Comparison of ENCODE assay signal across 8 cellular contexts in genomic region chr3:63864008-63864871, GRCh38. TPM values are rescaled to one million over a fixed set of nuclear protein-coding genes. Genes with fewer than 3 reads are reported as not detected.
DNase-seq lines count a peak whose midpoint lies in the region; ATAC-seq, FAIRE-seq and TF ChIP-seq lines count a peak whose summit lies in the region.

No MANE protein-coding gene starts in this region.

- peak overlapping the region; percentile 94 for H3K4me3 Mint-ChIP-seq in CD8-positive, alpha-beta T cell
- H3K4me3 Mint-ChIP-seq in WTC11 (peak overlapping the region; percentile 90), chondrocyte (ENCODE audit: unreplicated experiment) (peak overlapping the region; percentile 86)

- ATAC-seq in CD8-positive, alpha-beta T cell: peak; percentile 67
- ATAC-seq in GM19455 (IDR thresholded peaks at IDR 0.05; ENCODE audit: unreplicated experiment) (peak; percentile 42), HG03565 (IDR thresholded peaks at IDR 0.05; ENCODE audit: unreplicated experiment) (peak; percentile 28), WTC11 (peak; percentile 25), HepG2 (peak; percentile 63)

- no peak for FAIRE-seq in HepG2 (lab: Jason Lieb, UNC)

- peaks cover 40% of the 10 kb centered on the region for H3K79me2 ChIP-seq in HepG2 (ENCODE audit: insufficient read depth, low read length)

- in situ Hi-C loops in HepG2 (cut with HindIII; ENCODE audit: extremely low pct_ligation_motif_present, low pct_unique_long_range_greater_than_20kb): loop anchor here (10.0 kb wide), 1 partner anchor 51 kb away; the partner anchor contains the start of gene SCAANT1

- H3K9me3 Mint-ChIP-seq in CD8-positive, alpha-beta T cell: no peaks in the 10 kb centered on the region
- H3K9me3 Mint-ChIP-seq in WTC11: no peaks in the 10 kb centered on the region
- no peaks in the 10 kb centered on the region for H3K9me3 Mint-ChIP-seq in chondrocyte (ENCODE audit: low read depth)

- DNase-seq in CD8-positive, alpha-beta T cell: peak; percentile 18 to 69 (median 42)
- DNase-seq in WTC11 (ENCODE audit: low spot score) (peak; percentile 29), chondrocyte (ENCODE audit: low spot score) (no peak), HepG2 (ENCODE audit: low spot score) (no peak), SHP77 treated with DMSO at 0.1 percent for 48 hours (lab: John Stamatoyannopoulos, UW) (no peak)
- DNase-seq in stimulated activated CD4-positive, alpha-beta T cell treated with anti-CD3 and anti-CD28 coated beads, Interleukin-4, amount 100 ng/mL, for 1 hour: peak; percentile 55

- peaks cover 28% of the 10 kb centered on the region for H3K36me3 Mint-ChIP-seq in CD8-positive, alpha-beta T cell
- H3K36me3 Mint-ChIP-seq in WTC11: peaks cover 4% of the 10 kb centered on the region; the same call in 1 of the 2 replicates
- H3K36me3 Mint-ChIP-seq in chondrocyte (ENCODE audit: low read depth): peaks cover 2% of the 10 kb centered on the region

- intact Hi-C loops in CD8-positive, alpha-beta T cell (cut with DNase I, micrococcal nuclease): loop anchor here (5.0 kb wide), 2 partner anchors 103 to 158 kb away; partner anchors contain the start of gene PSMD6 (in 1 of the 2)
- intact Hi-C loops in HepG2 (cut with micrococcal nuclease; ENCODE audit: unreplicated experiment): loop anchor here (2.0 kb wide), 1 partner anchor 47 kb away; no protein-coding TSS in a partner anchor

- H3K36me3 ChIP-seq in CD8-positive, alpha-beta T cell (ENCODE audit: insufficient read depth, low read length): no peaks in the 10 kb centered on the region
- no peaks in the 10 kb centered on the region; a peak in 1 of 5 replicates for H3K36me3 ChIP-seq in HepG2 (replicated peaks in 1 of 2; ENCODE audit: control insufficient read depth in 1 of 2, insufficient read depth in 2 of 2, low read length in 2 of 2)

- no peaks in the 10 kb centered on the region for H3K27me3 Mint-ChIP-seq in CD8-positive, alpha-beta T cell (ENCODE audit: low read depth)
- no peaks in the 10 kb centered on the region for H3K27me3 Mint-ChIP-seq in WTC11 (ENCODE audit: low read depth)
- H3K27me3 Mint-ChIP-seq in chondrocyte (ENCODE audit: low read depth): no peaks in the 10 kb centered on the region

- no peaks in the 10 kb centered on the region for H3K27me3 ChIP-seq in CD8-positive, alpha-beta T cell (ENCODE audit: insufficient read depth, low read length)
- H3K27me3 ChIP-seq in HepG2 (ENCODE audit: control insufficient read depth in 1 of 2, insufficient read depth in 2 of 2, low read length in 2 of 2): no peaks in the 10 kb centered on the region; a peak in 1 of 5 replicates

- H3K4me1 Mint-ChIP-seq in CD8-positive, alpha-beta T cell (ENCODE audit: low read depth): peaks cover 62% of the 10 kb centered on the region
- peaks cover 43% of the 10 kb centered on the region for H3K4me1 Mint-ChIP-seq in WTC11
- H3K4me1 Mint-ChIP-seq in chondrocyte (ENCODE audit: low read depth): peaks cover 25% of the 10 kb centered on the region

- no peaks in the 10 kb centered on the region for H4K20me1 ChIP-seq in HepG2 (ENCODE audit: insufficient read depth, low read length)

- no TSS peak for BruUV-seq in HepG2 (replicated peaks; lab: Mats Ljungman, UMichigan)

- H3K27ac ChIP-seq in CD8-positive, alpha-beta T cell (ENCODE audit: low read depth, low read length): peak overlapping the region; percentile 60
- peak overlapping the region; percentile 79 for H3K27ac ChIP-seq in HepG2 (ENCODE audit: extremely low read length, insufficient read depth, low read length)

- TF ChIP-seq RAD21 in HepG2 (CRISPR knock-in tag; IDR thresholded peaks at IDR 0.05): no peak

- CTCF ChIA-PET in CD8-positive, alpha-beta T cell (lab: Charles Lee): no interaction called here
- CTCF ChIA-PET in WTC11 (lab: Charles Lee): interaction anchor here (0.6 to 0.7 kb wide), 2 partner anchors 43 to 308 kb away, joined by 4 read pairs; no protein-coding TSS in a partner anchor
- CTCF ChIA-PET in HepG2 (lab: Yijun Ruan, JAX; ENCODE audit: low intra/inter-chr PET ratio, low total read pairs): no interaction called here

- peak overlapping the region; percentile 88 for H3K9ac ChIP-seq in HepG2 (ENCODE audit: insufficient read depth, low read depth, low read length)

- no peaks in the 10 kb centered on the region for H3K9me3 ChIP-seq in CD8-positive, alpha-beta T cell (ENCODE audit: low read length)
- no peaks in the 10 kb centered on the region for H3K9me3 ChIP-seq in HepG2 (ENCODE audit: low read length)

- peak overlapping the region; percentile 86 for H3K4me2 ChIP-seq in HepG2 (ENCODE audit: low read depth, low read length)

- WGBS in HepG2 (ENCODE audit: low lambda C conversion rate): 2% methylated on average over 27 of the region's 90 CpGs

- no peak overlapping the region for H2AFZ ChIP-seq in HepG2 (ENCODE audit: low read length)

- no peak for TF ChIP-seq CTCF in CD8-positive, alpha-beta T cell (IDR thresholded peaks at IDR 0.05)
- TF ChIP-seq CTCF in WTC11 (IDR thresholded peaks at IDR 0.05): no peak
- no peak for TF ChIP-seq CTCF in chondrocyte (IDR thresholded peaks at IDR 0.05)
- TF ChIP-seq CTCF in HepG2 (CRISPR knock-in tag; IDR thresholded peaks at IDR 0.05): no peak

- H3K4me1 ChIP-seq in CD8-positive, alpha-beta T cell (ENCODE audit: insufficient read depth, low read length): peaks cover 19% of the 10 kb centered on the region
- peaks cover 46% of the 10 kb centered on the region for H3K4me1 ChIP-seq in HepG2 (ENCODE audit: insufficient read depth, low read length)

- peak overlapping the region; percentile 71 for H3K4me3 ChIP-seq in CD8-positive, alpha-beta T cell (ENCODE audit: low read depth, low read length)
- H3K4me3 ChIP-seq in HepG2 (replicated peaks in 1 of 3; ENCODE audit: insufficient read depth in 1 of 3, low read depth in 2 of 3, low read length in 3 of 3): peak overlapping the region; percentile 73 to 93 (median 85)

- POLR2A ChIA-PET in CD8-positive, alpha-beta T cell (lab: Charles Lee): interaction anchor here (0.9 to 1.7 kb wide), 4 partner anchors 48 to 159 kb away, joined by 3 to 7 read pairs (median 4); partner anchors contain the start of genes PSMD6 and SCAANT1
- POLR2A ChIA-PET in WTC11 (lab: Charles Lee): interaction anchor here (0.6 kb wide), 2 partner anchors 16 to 17 kb away, joined by 3 to 5 read pairs; no protein-coding TSS in a partner anchor
- POLR2A ChIA-PET in HepG2 (lab: Yijun Ruan, JAX): interaction anchor here (1.4 to 1.8 kb wide), 2 partner anchors 11 to 48 kb away, joined by 6 to 11 read pairs; partner anchors contain the start of gene SCAANT1

- peak overlapping the region; percentile 93 for H3K27ac Mint-ChIP-seq in CD8-positive, alpha-beta T cell
- H3K27ac Mint-ChIP-seq in WTC11: peak overlapping the region; percentile 31
- H3K27ac Mint-ChIP-seq in chondrocyte (ENCODE audit: unreplicated experiment): peak overlapping the region; percentile 78

- TF ChIP-seq EP300 in HepG2 (IDR thresholded peaks at IDR 0.05; ENCODE audit: low read depth in 2 of 2, low read length in 2 of 2): no peak
- TF ChIP-seq EP300 in HepG2 (CRISPR knock-in tag; IDR thresholded peaks at IDR 0.05; ENCODE audit: borderline replicate concordance): no peak; the same call in 1 of the 2 replicates

- TF ChIP-seq POLR2A in HepG2 (IDR thresholded peaks at IDR 0.05; ENCODE audit: insufficient read depth in 1 of 2, low read depth in 2 of 2, low read length in 2 of 2): 0 out of 4 replicates have a peak, but pooled peaks of 1 of the 2 experiments have one; percentile 18

RNA-seq across cellular contexts. Expression of gene ATXN7, which starts 0.6 kb away (rescaled TPM):
- 100 to 1,000 TPM; 273 to 278 TPM for total RNA-seq in CD8-positive, alpha-beta T cell
- total RNA-seq in WTC11 (2021) (9.3 to 11.7 TPM (median 11.7 TPM) in 3 replicates), chondrocyte (19.1 to 20.6 TPM (median 19.5 TPM) in 3 replicates), HepG2 (2016; rRNA removed; fragmentation: Illumina TruSeq; extraction: Trizol) (5.4 and 13.8 TPM in 2 replicates)
- total RNA-seq in HepG2 (2016; cell fraction: cytosol; rRNA removed; fragmentation: Illumina TruSeq; extraction: Trizol; ENCODE audit: low read depth): 6.8 and 8.0 TPM in 2 replicates
- 5.9 and 11.2 TPM in 2 replicates for total RNA-seq in HepG2 (2016; cell fraction: insoluble cytoplasmic fraction; rRNA removed; fragmentation: Illumina TruSeq; extraction: Trizol)
- total RNA-seq in HepG2 (2016; cell fraction: membrane; rRNA removed; fragmentation: Illumina TruSeq; extraction: Trizol): 7.3 and 7.5 TPM in 2 replicates
- total RNA-seq in HepG2 (2016; cell fraction: nucleus; rRNA removed; fragmentation: Illumina TruSeq; extraction: Trizol): 40.8 and 41.1 TPM in 2 replicates
- 18.7 and 20.0 TPM in 2 replicates for polyA plus RNA-seq in HepG2 (2011; rRNA removed)
- 7.6 and 8.5 TPM in 2 replicates for polyA plus RNA-seq in HepG2 (2011; cell fraction: cytosol; rRNA removed)
- polyA plus RNA-seq in HepG2 (2011; cell fraction: nucleus; rRNA removed): 45.2 and 47.7 TPM in 2 replicates
- polyA plus RNA-seq in HepG2 (2012): 6.4 and 9.3 TPM in 2 replicates
- 0.12 and 0.27 TPM in 2 replicates for polyA plus RNA-seq in HepG2 (2016; cell fraction: cytosol; fragmentation: Illumina TruSeq; extraction: Trizol; ENCODE audit: low read depth)
- 3.3 TPM in 2 replicates for polyA plus RNA-seq in HepG2 (2016; cell fraction: insoluble cytoplasmic fraction; fragmentation: Illumina TruSeq; extraction: Trizol; ENCODE audit: low read depth)
- 0.78 and 0.88 TPM in 2 replicates for polyA plus RNA-seq in HepG2 (2016; cell fraction: membrane; fragmentation: Illumina TruSeq; extraction: Trizol; ENCODE audit: low read depth)
- 12.8 and 18.3 TPM in 2 replicates for polyA plus RNA-seq in HepG2 (2016; cell fraction: nucleus; fragmentation: Illumina TruSeq; extraction: Trizol; ENCODE audit: insufficient read depth, low read depth)
- polyA minus RNA-seq in HepG2 (2011; rRNA and poly(A)+ RNA removed; ENCODE audit: low replicate concordance): 71.6 and 73.2 TPM in 2 replicates
- 12.0 and 13.4 TPM in 2 replicates for polyA minus RNA-seq in HepG2 (2011; cell fraction: cytosol; rRNA and poly(A)+ RNA removed)
- polyA minus RNA-seq in HepG2 (2011; cell fraction: nucleus; rRNA and poly(A)+ RNA removed): 131 and 156 TPM in 2 replicates

RNA-seq across cellular contexts. Expression of gene THOC7, which starts 0.6 kb away (rescaled TPM):
- 10 to 100 TPM; 23.0 to 25.5 TPM for total RNA-seq in CD8-positive, alpha-beta T cell
- total RNA-seq in WTC11 (2021): 53.0 to 59.4 TPM (median 58.4 TPM) in 3 replicates
- total RNA-seq in chondrocyte: 43.0 to 55.7 TPM (median 48.9 TPM) in 3 replicates
- 63.5 and 80.4 TPM in 2 replicates for total RNA-seq in HepG2 (2016; rRNA removed; fragmentation: Illumina TruSeq; extraction: Trizol)
- total RNA-seq in HepG2 (2016; cell fraction: cytosol; rRNA removed; fragmentation: Illumina TruSeq; extraction: Trizol; ENCODE audit: low read depth): 77.9 and 86.5 TPM in 2 replicates
- total RNA-seq in HepG2 (2016; cell fraction: insoluble cytoplasmic fraction; rRNA removed; fragmentation: Illumina TruSeq; extraction: Trizol): 66.5 and 80.9 TPM in 2 replicates
- total RNA-seq in HepG2 (2016; cell fraction: membrane; rRNA removed; fragmentation: Illumina TruSeq; extraction: Trizol): 75.0 and 86.4 TPM in 2 replicates
- 27.4 and 28.6 TPM in 2 replicates for total RNA-seq in HepG2 (2016; cell fraction: nucleus; rRNA removed; fragmentation: Illumina TruSeq; extraction: Trizol)
- 26.5 and 32.8 TPM in 2 replicates for polyA plus RNA-seq in HepG2 (2011; rRNA removed)
- polyA plus RNA-seq in HepG2 (2011; cell fraction: cytosol; rRNA removed): 11.4 and 19.8 TPM in 2 replicates
- 4.0 and 6.9 TPM in 2 replicates for polyA plus RNA-seq in HepG2 (2011; cell fraction: nucleus; rRNA removed)
- 42.7 and 59.7 TPM in 2 replicates for polyA plus RNA-seq in HepG2 (2012)
- 131 and 137 TPM in 2 replicates for polyA plus RNA-seq in HepG2 (2016; cell fraction: cytosol; fragmentation: Illumina TruSeq; extraction: Trizol; ENCODE audit: low read depth)
- polyA plus RNA-seq in HepG2 (2016; cell fraction: insoluble cytoplasmic fraction; fragmentation: Illumina TruSeq; extraction: Trizol; ENCODE audit: low read depth): 111 and 112 TPM in 2 replicates
- polyA plus RNA-seq in HepG2 (2016; cell fraction: membrane; fragmentation: Illumina TruSeq; extraction: Trizol; ENCODE audit: low read depth): 110 and 112 TPM in 2 replicates
- polyA plus RNA-seq in HepG2 (2016; cell fraction: nucleus; fragmentation: Illumina TruSeq; extraction: Trizol; ENCODE audit: insufficient read depth, low read depth): 54.5 and 57.0 TPM in 2 replicates
- 2.2 and 5.4 TPM in 2 replicates for polyA minus RNA-seq in HepG2 (2011; rRNA and poly(A)+ RNA removed; ENCODE audit: low replicate concordance)
- 8.1 and 9.6 TPM in 2 replicates for polyA minus RNA-seq in HepG2 (2011; cell fraction: cytosol; rRNA and poly(A)+ RNA removed)
- polyA minus RNA-seq in HepG2 (2011; cell fraction: nucleus; rRNA and poly(A)+ RNA removed): 7.1 and 10.6 TPM in 2 replicates

RNA-seq across cellular contexts. Expression of gene C3orf49, which starts 45.1 kb away (rescaled TPM):
- not detected for total RNA-seq in CD8-positive, alpha-beta T cell
- total RNA-seq in WTC11 (2021): not detected in 3 replicates
- total RNA-seq in chondrocyte: not detected in 3 replicates
- total RNA-seq in HepG2 (2016; rRNA removed; fragmentation: Illumina TruSeq; extraction: Trizol): not detected in 2 replicates
- not detected in 2 replicates for total RNA-seq in HepG2 (2016; cell fraction: cytosol; rRNA removed; fragmentation: Illumina TruSeq; extraction: Trizol; ENCODE audit: low read depth)
- total RNA-seq in HepG2 (2016; cell fraction: insoluble cytoplasmic fraction; rRNA removed; fragmentation: Illumina TruSeq; extraction: Trizol): not detected in 2 replicates
- not detected in 2 replicates for total RNA-seq in HepG2 (2016; cell fraction: membrane; rRNA removed; fragmentation: Illumina TruSeq; extraction: Trizol)
- total RNA-seq in HepG2 (2016; cell fraction: nucleus; rRNA removed; fragmentation: Illumina TruSeq; extraction: Trizol): not detected in 2 replicates
- not detected in 2 replicates for polyA plus RNA-seq in HepG2 (2011; rRNA removed)
- polyA plus RNA-seq in HepG2 (2011; cell fraction: cytosol; rRNA removed): not detected in 2 replicates
- not detected in 2 replicates for polyA plus RNA-seq in HepG2 (2011; cell fraction: nucleus; rRNA removed)
- not detected in 2 replicates for polyA plus RNA-seq in HepG2 (2012)
- polyA plus RNA-seq in HepG2 (2016; cell fraction: cytosol; fragmentation: Illumina TruSeq; extraction: Trizol; ENCODE audit: low read depth): not detected in 2 replicates
- not detected in 2 replicates for polyA plus RNA-seq in HepG2 (2016; cell fraction: insoluble cytoplasmic fraction; fragmentation: Illumina TruSeq; extraction: Trizol; ENCODE audit: low read depth)
- polyA plus RNA-seq in HepG2 (2016; cell fraction: membrane; fragmentation: Illumina TruSeq; extraction: Trizol; ENCODE audit: low read depth): not detected in 2 replicates
- polyA plus RNA-seq in HepG2 (2016; cell fraction: nucleus; fragmentation: Illumina TruSeq; extraction: Trizol; ENCODE audit: insufficient read depth, low read depth): not detected in 2 replicates
- not detected in 2 replicates for polyA minus RNA-seq in HepG2 (2011; rRNA and poly(A)+ RNA removed; ENCODE audit: low replicate concordance)
- not detected in 2 replicates for polyA minus RNA-seq in HepG2 (2011; cell fraction: cytosol; rRNA and poly(A)+ RNA removed)
- not detected in 2 replicates for polyA minus RNA-seq in HepG2 (2011; cell fraction: nucleus; rRNA and poly(A)+ RNA removed)

RNA-seq across cellular contexts. Expression of gene SCAANT1, which starts 47.9 kb away (rescaled TPM):
- total RNA-seq in CD8-positive, alpha-beta T cell: not detected
- total RNA-seq in WTC11 (2021) (1.3 TPM in 1 of 3 replicates, not detected in the others), chondrocyte (not detected in 3 replicates), HepG2 (2016; rRNA removed; fragmentation: Illumina TruSeq; extraction: Trizol) (not detected in 2 replicates)
- total RNA-seq in HepG2 (2016; cell fraction: cytosol; rRNA removed; fragmentation: Illumina TruSeq; extraction: Trizol; ENCODE audit: low read depth): 3.1 TPM in 1 of 2 replicates, not detected in the other
- total RNA-seq in HepG2 (2016; cell fraction: insoluble cytoplasmic fraction; rRNA removed; fragmentation: Illumina TruSeq; extraction: Trizol): 1.8 TPM in 1 of 2 replicates, not detected in the other
- not detected in 2 replicates for total RNA-seq in HepG2 (2016; cell fraction: membrane; rRNA removed; fragmentation: Illumina TruSeq; extraction: Trizol)
- 3.8 TPM in 1 of 2 replicates, not detected in the other for total RNA-seq in HepG2 (2016; cell fraction: nucleus; rRNA removed; fragmentation: Illumina TruSeq; extraction: Trizol)
- not detected in 2 replicates for polyA plus RNA-seq in HepG2 (2011; rRNA removed)
- polyA plus RNA-seq in HepG2 (2011; cell fraction: cytosol; rRNA removed): not detected in 2 replicates
- not detected in 2 replicates for polyA plus RNA-seq in HepG2 (2011; cell fraction: nucleus; rRNA removed)
- polyA plus RNA-seq in HepG2 (2012): 2.0 TPM in 1 of 2 replicates, not detected in the other
- polyA plus RNA-seq in HepG2 (2016; cell fraction: cytosol; fragmentation: Illumina TruSeq; extraction: Trizol; ENCODE audit: low read depth): 1.5 TPM in 2 replicates
- polyA plus RNA-seq in HepG2 (2016; cell fraction: insoluble cytoplasmic fraction; fragmentation: Illumina TruSeq; extraction: Trizol; ENCODE audit: low read depth): not detected in 2 replicates
- polyA plus RNA-seq in HepG2 (2016; cell fraction: membrane; fragmentation: Illumina TruSeq; extraction: Trizol; ENCODE audit: low read depth): 1.5 TPM in 1 of 2 replicates, not detected in the other
- not detected in 2 replicates for polyA plus RNA-seq in HepG2 (2016; cell fraction: nucleus; fragmentation: Illumina TruSeq; extraction: Trizol; ENCODE audit: insufficient read depth, low read depth)
- polyA minus RNA-seq in HepG2 (2011; rRNA and poly(A)+ RNA removed; ENCODE audit: low replicate concordance): not detected in 2 replicates
- polyA minus RNA-seq in HepG2 (2011; cell fraction: cytosol; rRNA and poly(A)+ RNA removed): not detected in 2 replicates
- polyA minus RNA-seq in HepG2 (2011; cell fraction: nucleus; rRNA and poly(A)+ RNA removed): 4.4 and 7.8 TPM in 2 replicates

Comparison
In these comparisons a context has a peak if more than half of its experiments do, and no peak if none do; other contexts are left out.
1. DNase-seq: peak in CD8-positive, alpha-beta T cell (7 of 7), WTC11 (single experiment) and stimulated activated CD4-positive, alpha-beta T cell treated with anti-CD3 and anti-CD28 coated beads, Interleukin-4, amount 100 ng/mL, for 1 hour (single experiment); none in chondrocyte (single experiment), HepG2 (single experiment) and SHP77 treated with DMSO at 0.1 percent for 48 hours (single experiment).
2. H3K27ac Mint-ChIP-seq: peak in every context shown above with its lines; median percentile 93 in CD8-positive, alpha-beta T cell; 78 in chondrocyte; 31 in WTC11.
3. RNA of gene ATXN7, which starts 0.6 kb away (total RNA-seq): 273 to 278 TPM in CD8-positive, alpha-beta T cell; 19.1 to 20.6 TPM in chondrocyte, 5.4 to 41.1 TPM in HepG2 and 9.3 to 11.7 TPM in WTC11; every median in the first group is over 4 times any median in the second.
4. Peak in every context shown above with its lines, with median percentiles within 50 percentile points of each other: ATAC-seq and H3K4me3 Mint-ChIP-seq.